Comparison of ENCODE assay signal across 8 cellular contexts in genomic region chr3:53255360-53255774, GRCh38. TPM values are rescaled to one million over a fixed set of nuclear protein-coding genes. Genes with fewer than 3 reads are reported as not detected.
DNase-seq lines count a peak whose midpoint lies in the region; ATAC-seq and TF ChIP-seq lines count a peak whose summit lies in the region.

No MANE protein-coding gene starts in this region.

- H3K9me3 Mint-ChIP-seq in MCF 10A (ENCODE audit: unreplicated experiment) = no peaks in the 10 kb centered on the region

- H3K27ac Mint-ChIP-seq in MCF 10A (ENCODE audit: low read depth, unreplicated experiment) = peak overlapping the region; percentile 67

- H3K4me3 Mint-ChIP-seq in MCF 10A (ENCODE audit: unreplicated experiment) = peak overlapping the region; percentile 95

- BruUV-seq in MCF 10A (replicated peaks; lab: Mats Ljungman, UMichigan) = no TSS peak

- intact Hi-C loops in MCF 10A (cut with micrococcal nuclease) (loop anchor here (2.0 kb wide), 1 partner anchor 17 kb away; no protein-coding TSS in a partner anchor), left colon (cut with DNase I, micrococcal nuclease) (no loop called here)

- ATAC-seq in HG02973 (IDR thresholded peaks at IDR 0.05; ENCODE audit: unreplicated experiment) (peak; percentile 36), left colon (peak; percentile 54)

- H3K4me1 Mint-ChIP-seq in MCF 10A (ENCODE audit: insufficient read depth, unreplicated experiment) = peaks cover 23% of the 10 kb centered on the region

- peaks cover 15% of the 10 kb centered on the region for H3K36me3 Mint-ChIP-seq in MCF 10A (ENCODE audit: insufficient read depth, unreplicated experiment)

- TF ChIP-seq CTCF in MCF 10A (IDR thresholded peaks at IDR 0.05; ENCODE audit: unreplicated experiment) = no peak

- no peaks in the 10 kb centered on the region for H3K27me3 Mint-ChIP-seq in MCF 10A (ENCODE audit: insufficient read depth, unreplicated experiment)

- CTCF ChIA-PET in MCF 10A (lab: Yijun Ruan, JAX) = interaction anchor here (0.7 to 4.0 kb wide), 2 partner anchors 12 to 35 kb away, joined by 3 to 18 read pairs; no protein-coding TSS in a partner anchor

- DNase-seq in NK-92 treated with Interleukin-12 subunit alpha and Interleukin-12 subunit beta, amount 100 ng/mL, for 24 hours (lab: John Stamatoyannopoulos, UW) = peak; percentile 49
- DNase-seq in NK-92 (lab: John Stamatoyannopoulos, UW; ENCODE audit: unreplicated experiment) (no peak), SW480 (ENCODE audit: low spot score) (peak; percentile 38), MCF 10A (ENCODE audit: unreplicated experiment) (no peak), left colon (peak in 1 of 2 donors; percentile 61), SW 1271 (lab: John Stamatoyannopoulos, UW) (no peak)
- DNase-seq in stimulated activated CD4-positive, alpha-beta T cell treated with anti-CD3 and anti-CD28 coated beads, Interleukin-4, amount 100 ng/mL, for 48 hours (ENCODE audit: low read depth in 2 of 2) = peak; percentile 21 to 22

- POLR2A ChIA-PET in MCF 10A (lab: Yijun Ruan, JAX) = interaction anchor here (0.5 to 5.5 kb wide), 6 partner anchors 15 to 892 kb away, joined by 3 to 62 read pairs (median 4); partner anchors contain the start of genes NEK4 and PRKCD

RNA-seq across cellular contexts. Expression of gene TKT, which starts 0.5 kb away (rescaled TPM):
- total RNA-seq in MCF 10A (2022) (179 and 326 TPM in 2 replicates), left colon (100 to 1,000 TPM; 170 to 242 TPM)

Comparison
In these comparisons a context has a peak if more than half of its experiments do, and no peak if none do; other contexts are left out.
1. DNase-seq: peak in NK-92 treated with Interleukin-12 subunit alpha and Interleukin-12 subunit beta, amount 100 ng/mL, for 24 hours (single experiment), SW480 (single experiment) and stimulated activated CD4-positive, alpha-beta T cell treated with anti-CD3 and anti-CD28 coated beads, Interleukin-4, amount 100 ng/mL, for 48 hours (2 of 2); none in NK-92 (single experiment), MCF 10A (single experiment) and SW 1271 (0 of 2).